12 cellular contexts compared by ENCODE assay signal in genomic region chr1:85229574-85230097, GRCh38. TPM values are rescaled to one million over a fixed set of nuclear protein-coding genes. Genes with fewer than 3 reads are reported as not detected.
DNase-seq lines count a peak whose midpoint lies in the region; ATAC-seq and TF ChIP-seq lines count a peak whose summit lies in the region.
"Had no signal": no experiment of that assay in that cellular context is flagged by ENCODE, and none has a peak within 500 bp of the region (broad histone marks: within the 10 kb centered on the region; RNA-seq: fewer than 3 reads in every experiment).

No MANE protein-coding gene starts in this region.

- H3K4ac ChIP-seq in mesendoderm (ENCODE audit: low read depth, low read length), result no peak overlapping the region

- H3K27me3 ChIP-seq in HCT116 (ENCODE audit: insufficient read depth, low read length) (no peaks in the 10 kb centered on the region), heart left ventricle (no peaks in the 10 kb centered on the region), mesendoderm (ENCODE audit: insufficient read depth, low read length, poor library complexity) (no peaks in the 10 kb centered on the region)
- H3K27me3 ChIP-seq: stomach had no signal

- H2BK5ac ChIP-seq in mesendoderm (ENCODE audit: low read length), result no peak overlapping the region

- H2AK5ac ChIP-seq in mesendoderm (ENCODE audit: low read length), result no peak overlapping the region

- no peak overlapping the region for H3K18ac ChIP-seq in mesendoderm (ENCODE audit: low read length)

- H3K36me3 ChIP-seq in HCT116 (ENCODE audit: control insufficient read depth in 1 of 2, insufficient read depth in 2 of 2, low read length in 2 of 2) (no peaks in the 10 kb centered on the region), heart left ventricle (no peaks in the 10 kb centered on the region), mesendoderm (ENCODE audit: control insufficient read depth, insufficient read depth, low read length) (no peaks in the 10 kb centered on the region)
- H3K36me3 ChIP-seq: HAP-1, stomach had no signal

- TF ChIP-seq RAD21 in HCT116 (IDR thresholded peaks at IDR 0.05; ENCODE audit: low read depth), result no peak

- TF ChIP-seq CTCF in HCT116 (IDR thresholded peaks at IDR 0.05 in 2 of 3, conservative IDR thresholded peaks at IDR 0.05 in 1 of 3; ENCODE audit: borderline replicate concordance in 1 of 3, insufficient read depth in 1 of 3, low read depth in 2 of 3, low read length in 2 of 3), result no peak
- no peak for TF ChIP-seq CTCF in heart left ventricle (IDR thresholded peaks at IDR 0.05)

- intact Hi-C loops in HCT116 (cut with micrococcal nuclease) (no loop called here), heart left ventricle (cut with DNase I) (loop anchor here in 1 of 10 donors (2.0 kb wide), 1 partner anchor 29 kb away; the partner anchor contains the start of gene SYDE2)

- no peaks in the 10 kb centered on the region for H3K9me3 ChIP-seq in HCT116 (ENCODE audit: control insufficient read depth in 1 of 2, insufficient read depth in 1 of 2, low read depth in 1 of 2, low read length in 2 of 2)
- no peaks in the 10 kb centered on the region for H3K9me3 ChIP-seq in heart left ventricle
- H3K9me3 ChIP-seq: HAP-1, stomach had no signal

- H4K8ac ChIP-seq in mesendoderm (ENCODE audit: low read depth, low read length), result no peak overlapping the region

- H3K56ac ChIP-seq in mesendoderm (ENCODE audit: low read length), result no peak overlapping the region

- no peak overlapping the region for H3K23ac ChIP-seq in mesendoderm (ENCODE audit: low read length)

- BruUV-seq in HCT116 (replicated peaks; lab: Mats Ljungman, UMichigan), result no TSS peak

- no peak overlapping the region for H2BK120ac ChIP-seq in mesendoderm (ENCODE audit: low read depth, low read length)

- H3K4me2 ChIP-seq in HCT116 (ENCODE audit: low read length), result peak overlapping the region; percentile 36
- no peak overlapping the region for H3K4me2 ChIP-seq in mesendoderm (ENCODE audit: low read length)

- H3K79me2 ChIP-seq in HCT116 (ENCODE audit: insufficient read depth, low read length) (no peaks in the 10 kb centered on the region), mesendoderm (ENCODE audit: control insufficient read depth, insufficient read depth, low read length) (no peaks in the 10 kb centered on the region)

- RAD21 ChIA-PET in HCT116 (lab: Charles Lee; ENCODE audit: low non-redundant PET in 1 of 2, low total read pairs in 2 of 2, uncharacterized antibody in 2 of 2, unreplicated experiment in 2 of 2), result interaction anchor here (0.7 to 1.5 kb wide), 4 partner anchors 25 to 285 kb away, joined by 3 to 4 read pairs (median 3); no protein-coding TSS in a partner anchor

- H3K27ac ChIP-seq in HCT116 (ENCODE audit: low read depth, low read length) (no peak overlapping the region), heart left ventricle (peak overlapping the region; percentile 17 to 82 (median 62)), mesendoderm (ENCODE audit: low read depth, low read length) (no peak overlapping the region)
- H3K27ac ChIP-seq: stomach had no signal

- 54 to 68% (median 65%) methylated on average over 6 of the region's 6 CpGs for WGBS in heart left ventricle, 4 donors
- no CpG with 5 or more reads among the region's 6 CpGs for WGBS in mesendoderm (ENCODE audit: extremely low coverage, insufficient coverage, low lambda C conversion rate)

- H3K9ac ChIP-seq in HCT116 (ENCODE audit: low read length) (no peak overlapping the region), mesendoderm (ENCODE audit: low read length) (no peak overlapping the region)

- CTCF ChIA-PET in HCT116 (lab: Charles Lee), result interaction anchor here (0.6 to 2.9 kb wide), 6 partner anchors 11 to 285 kb away, joined by 3 to 29 read pairs (median 13); partner anchors contain the start of gene C1orf52

- peak overlapping the region; percentile 93 for H2AFZ ChIP-seq in HCT116 (ENCODE audit: low read depth, low read length, poor library complexity, severe bottlenecking)

- H3K4me1 ChIP-seq in HCT116 (ENCODE audit: control insufficient read depth in 1 of 2, insufficient read depth in 2 of 2, low read length in 2 of 2) (peaks cover 26 to 27% of the 10 kb centered on the region in 2 experiments), heart left ventricle (peaks cover 0 to 23% (median 5%) of the 10 kb centered on the region in 12 donors), mesendoderm (ENCODE audit: control insufficient read depth, low read depth, low read length) (peaks cover 4% of the 10 kb centered on the region)

- ATAC-seq in HCT116 (peak; percentile 84), heart left ventricle (peak; percentile 25 to 60 (median 40)), GM18511 (IDR thresholded peaks at IDR 0.05; ENCODE audit: unreplicated experiment) (no peak)

- H3K4me3 ChIP-seq in HCT116 (replicated peaks in 1 of 2; ENCODE audit: low read depth in 1 of 2, low read length in 2 of 2), result no peak overlapping the region
- H3K4me3 ChIP-seq in heart left ventricle, result no peak overlapping the region
- H3K4me3 ChIP-seq in mesendoderm (ENCODE audit: low read length), result no peak overlapping the region
- H3K4me3 ChIP-seq: HAP-1, stomach had no signal

- H4K5ac ChIP-seq in mesendoderm (ENCODE audit: low read length), result no peak overlapping the region

- DNase-seq in A172 (ENCODE audit: low spot score), result peak; percentile 14
- DNase-seq in HCT116 (ENCODE audit: low read depth, low spot score), result peak; percentile 49
- DNase-seq in NCI-H510A treated with DMSO at 0.1 percent for 48 hours (lab: John Stamatoyannopoulos, UW), result peak; percentile 99
- DNase-seq in heart left ventricle, result no peak
- no peak for DNase-seq in activated gamma-delta T cell treated with Interleukin-2 at 50 U/mL for 16 hours
- no peak for DNase-seq in mesendoderm
- no peak for DNase-seq in GM19240 (ENCODE audit: insufficient read length, low spot score)
- DNase-seq: activated CD4-positive, alpha-beta T cell treated with anti-CD3 and anti-CD28 coated beads for 1 hour; DND-41; stomach had no signal

- no peak overlapping the region for H2BK15ac ChIP-seq in mesendoderm (replicated peaks; ENCODE audit: low read depth)

- H3K79me1 ChIP-seq in mesendoderm (ENCODE audit: low read length), result no peaks in the 10 kb centered on the region

- no peaks in the 10 kb centered on the region for H4K20me1 ChIP-seq in HCT116 (ENCODE audit: insufficient read depth)

- POLR2A ChIA-PET in HCT116 (lab: Charles Lee), result interaction anchor here (1.2 to 2.5 kb wide), 3 partner anchors 8 to 11 kb away, joined by 3 to 11 read pairs (median 4); no protein-coding TSS in a partner anchor

- TF ChIP-seq POLR2A in HCT116 (IDR thresholded peaks at IDR 0.05; ENCODE audit: borderline replicate concordance, extremely low read depth, insufficient read depth, insufficient read length) (no peak), heart left ventricle (IDR thresholded peaks at IDR 0.05) (no peak)

- H3K9me2 ChIP-seq in HCT116 (ENCODE audit: insufficient read depth), result no peaks in the 10 kb centered on the region

TF ChIP-seq in HCT116, 20 proteins besides CTCF, POLR2A, EP300 and RAD21:
- TF ChIP-seq CEBPB (IDR thresholded peaks at IDR 0.05; ENCODE audit: low read depth) (no peak), ZNF274 (IDR thresholded peaks at IDR 0.05; ENCODE audit: low read depth, low read length) (no peak), ELF1 (IDR thresholded peaks at IDR 0.05; ENCODE audit: borderline replicate concordance, low read depth) (peak; percentile 33)
TF ChIP-seq in HCT116: peak in this region for 1.

RNA-seq across cellular contexts. Expression of gene SYDE2, which starts 28.8 kb away (rescaled TPM):
- 2.9 and 4.2 TPM in 2 replicates for total RNA-seq in A172 (2014; rRNA removed; shearing (Covaris generic))
- 5.3 TPM for total RNA-seq in HCT116 (2021; ENCODE audit: unreplicated experiment)
- polyA plus RNA-seq in HCT116 (2012), result 0.74 and 0.85 TPM in 2 replicates
- total RNA-seq in heart left ventricle, result 10 to 100 TPM; 15.1 to 25.8 (median 23.0) TPM
- polyA plus RNA-seq in heart left ventricle, result 1 to 10 TPM; 2.4 to 6.0 TPM
- 6.1 TPM for polyA plus RNA-seq in mesendoderm (2013, experiment 1 of 2)
- polyA plus RNA-seq in mesendoderm (2013, experiment 2 of 2), result 6.5 TPM

RNA-seq across cellular contexts. Expression of gene C1orf52, which starts 29.8 kb away (rescaled TPM):
- total RNA-seq in A172 (2014; rRNA removed; shearing (Covaris generic)), result 13.0 and 19.7 TPM in 2 replicates
- total RNA-seq in HCT116 (2021; ENCODE audit: unreplicated experiment) (23.3 TPM), heart left ventricle (10 to 100 TPM; 11.4 to 23.2 (median 17.0) TPM)
- polyA plus RNA-seq in HCT116 (2012), result 19.9 and 20.1 TPM in 2 replicates
- 10 to 100 TPM; 16.5 to 22.6 TPM for polyA plus RNA-seq in heart left ventricle
- polyA plus RNA-seq in mesendoderm (2013, experiment 1 of 2), result 41.1 TPM
- polyA plus RNA-seq in mesendoderm (2013, experiment 2 of 2), result 40.5 TPM

RNA-seq across cellular contexts. Expression of gene BCL10, which starts 46.8 kb away (rescaled TPM):
- total RNA-seq in A172 (2014; rRNA removed; shearing (Covaris generic)), result 14.5 and 15.1 TPM in 2 replicates
- total RNA-seq in HCT116 (2021; ENCODE audit: unreplicated experiment) (33.8 TPM), heart left ventricle (10 to 100 TPM in 4 of 9 donors, 1 to 10 TPM in 5; 6.9 to 20.4 (median 8.7) TPM)
- polyA plus RNA-seq in HCT116 (2012), result 10.7 and 12.1 TPM in 2 replicates
- 1 to 10 TPM; 3.4 to 5.9 TPM for polyA plus RNA-seq in heart left ventricle
- polyA plus RNA-seq in mesendoderm (2013, experiment 1 of 2), result 11.1 TPM
- 12.0 TPM for polyA plus RNA-seq in mesendoderm (2013, experiment 2 of 2)

Comparison
In these comparisons a context has a peak if more than half of its experiments do, and no peak if none do; other contexts are left out.
1. DNase-seq: peak in A172 (single experiment), HCT116 (single experiment) and NCI-H510A treated with DMSO at 0.1 percent for 48 hours (single experiment); none in heart left ventricle (0 of 5), activated gamma-delta T cell treated with Interleukin-2 at 50 U/mL for 16 hours (single experiment), mesendoderm (single experiment) and GM19240 (single experiment).
2. H3K27ac ChIP-seq: peak in heart left ventricle (12 of 12); none in HCT116 (single experiment) and mesendoderm (single experiment).